Comparison of ENCODE assay signal across 22 cellular contexts in the genomic region with DNA sequence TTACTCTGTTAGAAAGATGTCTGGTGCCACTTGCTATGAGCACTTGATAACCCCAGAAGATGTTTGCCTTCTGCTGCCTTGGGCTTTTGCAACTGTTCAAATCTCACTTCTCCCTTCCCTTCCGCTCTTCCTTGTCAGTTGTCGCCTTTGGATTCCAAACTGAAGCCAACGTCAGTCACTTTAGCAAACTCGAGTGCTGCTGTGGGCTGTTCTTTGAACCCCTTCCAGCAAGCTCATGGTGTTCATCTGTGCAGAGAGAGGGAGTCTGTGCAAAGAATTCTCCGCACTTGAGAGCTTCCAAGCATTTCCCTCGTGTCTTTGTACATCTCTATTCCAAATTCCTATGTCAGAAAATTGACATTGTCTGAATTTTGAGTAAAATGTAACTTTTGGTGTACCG.
DNase-seq lines count a peak whose midpoint lies in the region; ATAC-seq and TF ChIP-seq lines count a peak whose summit lies in the region.
"Had no signal": no experiment of that assay in that cellular context is flagged by ENCODE, and none has a peak within 500 bp of the region (broad histone marks: within the 10 kb centered on the region; RNA-seq: fewer than 3 reads in every experiment).

No MANE protein-coding gene starts in this region.

- 25 to 35% methylated on average over 7 of the region's 7 CpGs for WGBS in heart right ventricle, 2 donors

- peak overlapping the region in 2 of 3 experiments; percentile 19 to 20 for H3K27ac Mint-ChIP-seq in nephron
- H3K27ac Mint-ChIP-seq in stimulated activated effector memory CD8-positive, alpha-beta T cell treated with anti-CD3 and anti-CD28 coated beads, Interleukin-12 subunit alpha, Interleukin-12 subunit beta, amount 100 ng/mL, for 72 hours, result no peak overlapping the region
- H3K27ac Mint-ChIP-seq: H9, HFFc6 had no signal

- H3K4me3 ChIP-seq in Karpas-422 (ENCODE audit: low read length) (no peak overlapping the region), OCI-LY1 (ENCODE audit: low read depth, low read length, poor library complexity, severe bottlenecking) (no peak overlapping the region), heart right ventricle (peak overlapping the region in 3 of 10 donors; percentile 7 to 21 (median 18))
- H3K4me3 ChIP-seq: A549 had no signal

- no peaks in the 10 kb centered on the region for H3K36me3 ChIP-seq in Karpas-422 (ENCODE audit: insufficient read depth, low read length)
- no peaks in the 10 kb centered on the region for H3K36me3 ChIP-seq in OCI-LY1 (ENCODE audit: insufficient read depth, low read length)
- no peaks in the 10 kb centered on the region for H3K36me3 ChIP-seq in heart right ventricle
- H3K36me3 ChIP-seq: BE2C had no signal

- no peaks in the 10 kb centered on the region for H3K36me3 Mint-ChIP-seq in nephron (ENCODE audit: low read depth)
- no peaks in the 10 kb centered on the region for H3K36me3 Mint-ChIP-seq in stimulated activated effector memory CD8-positive, alpha-beta T cell treated with anti-CD3 and anti-CD28 coated beads, Interleukin-12 subunit alpha, Interleukin-12 subunit beta, amount 100 ng/mL, for 72 hours

- H3K27me3 ChIP-seq in Karpas-422 (ENCODE audit: low read length), result no peaks in the 10 kb centered on the region
- no peaks in the 10 kb centered on the region for H3K27me3 ChIP-seq in OCI-LY1 (ENCODE audit: insufficient read depth, low read length)
- no peaks in the 10 kb centered on the region for H3K27me3 ChIP-seq in heart right ventricle
- H3K27me3 ChIP-seq: BE2C had no signal

- no peaks in the 10 kb centered on the region for H3K27me3 Mint-ChIP-seq in nephron (ENCODE audit: low read depth)

- ATAC-seq in heart right ventricle, result peak; percentile 52 to 96 (median 88)
- ATAC-seq in stimulated activated effector memory CD8-positive, alpha-beta T cell treated with anti-CD3 and anti-CD28 coated beads, Interleukin-12 subunit alpha, Interleukin-12 subunit beta, amount 100 ng/mL, for 72 hours, result no peak
- no peak for ATAC-seq in GM21737 (IDR thresholded peaks at IDR 0.05; ENCODE audit: unreplicated experiment)
- ATAC-seq in activated CD4-positive, CD25-positive, alpha-beta regulatory T cell treated with anti-CD3 and anti-CD28 coated beads, Interleukin-2, amount 50 U/mL, for 24 hours, result no peak
- ATAC-seq: A549 had no signal

- no peak for TF ChIP-seq CTCF in OCI-LY1 (IDR thresholded peaks at IDR 0.05; ENCODE audit: low read length)
- peak in 1 of 9 donors; percentile 27 for TF ChIP-seq CTCF in heart right ventricle (IDR thresholded peaks at IDR 0.05)
- no peak for TF ChIP-seq CTCF in nephron (IDR thresholded peaks at IDR 0.05; ENCODE audit: unreplicated experiment in 3 of 3)

- H3K9me3 ChIP-seq in Karpas-422 (ENCODE audit: low read length) (no peaks in the 10 kb centered on the region), OCI-LY1 (ENCODE audit: low read length) (peaks cover 3% of the 10 kb centered on the region), heart right ventricle (peaks cover 0 to 21% (median 4%) of the 10 kb centered on the region in 11 donors)
- H3K9me3 ChIP-seq: A549, BE2C had no signal

- H3K9ac ChIP-seq in Karpas-422 (ENCODE audit: low read length), result no peak overlapping the region
- H3K9ac ChIP-seq in OCI-LY1 (ENCODE audit: low read length), result no peak overlapping the region

- H3K9me3 Mint-ChIP-seq in nephron, result peaks cover 11% of the 10 kb centered on the region
- peaks cover 12% of the 10 kb centered on the region for H3K9me3 Mint-ChIP-seq in stimulated activated effector memory CD8-positive, alpha-beta T cell treated with anti-CD3 and anti-CD28 coated beads, Interleukin-12 subunit alpha, Interleukin-12 subunit beta, amount 100 ng/mL, for 72 hours

- no peaks in the 10 kb centered on the region for H3F3A ChIP-seq in OCI-LY1 (ENCODE audit: insufficient read depth, low read length)

- H3K79me2 ChIP-seq in Karpas-422 (ENCODE audit: low read length), result no peaks in the 10 kb centered on the region
- no peaks in the 10 kb centered on the region for H3K79me2 ChIP-seq in OCI-LY1 (ENCODE audit: insufficient read depth, low read length)

- H3K4me1 Mint-ChIP-seq in nephron, result peaks cover 6% of the 10 kb centered on the region
- H3K4me1 Mint-ChIP-seq in stimulated activated effector memory CD8-positive, alpha-beta T cell treated with anti-CD3 and anti-CD28 coated beads, Interleukin-12 subunit alpha, Interleukin-12 subunit beta, amount 100 ng/mL, for 72 hours, result no peaks in the 10 kb centered on the region

- H3K4me2 ChIP-seq in Karpas-422 (ENCODE audit: low read depth, low read length, poor library complexity, severe bottlenecking), result no peak overlapping the region
- H3K4me2 ChIP-seq in OCI-LY1 (ENCODE audit: low read length), result no peak overlapping the region
- H3K4me2 ChIP-seq: A549 had no signal

- H3K4me3 Mint-ChIP-seq in nephron, result no peak overlapping the region
- H3K4me3 Mint-ChIP-seq in stimulated activated effector memory CD8-positive, alpha-beta T cell treated with anti-CD3 and anti-CD28 coated beads, Interleukin-12 subunit alpha, Interleukin-12 subunit beta, amount 100 ng/mL, for 72 hours, result no peak overlapping the region
- H3K4me3 Mint-ChIP-seq: H9, HFFc6 had no signal

- H3K9me2 ChIP-seq in Karpas-422 (replicated peaks; ENCODE audit: insufficient read depth, low read length), result no peaks in the 10 kb centered on the region
- no peaks in the 10 kb centered on the region for H3K9me2 ChIP-seq in OCI-LY1 (ENCODE audit: low read depth, low read length)

- H4K20me1 ChIP-seq in Karpas-422 (ENCODE audit: insufficient read depth, low read depth, low read length) (no peaks in the 10 kb centered on the region), OCI-LY1 (ENCODE audit: insufficient read depth, low read length) (no peaks in the 10 kb centered on the region)

- intact Hi-C loops in heart right ventricle (cut with DNase I), result loop anchor here in 2 of 10 donors (5.0 to 10.0 kb wide), 2 partner anchors 80 to 88 kb away; no protein-coding TSS in a partner anchor
- intact Hi-C loops in posterior vena cava (cut with DNase I), result no loop called here

- H2AFZ ChIP-seq in Karpas-422 (ENCODE audit: low read length) (peak overlapping the region; percentile 70), OCI-LY1 (ENCODE audit: low read length) (0 out of 2 replicates have a peak overlapping the region, but pooled peaks have one; percentile 34)

- H3K4me1 ChIP-seq in Karpas-422 (ENCODE audit: low read length), result peaks cover 21% of the 10 kb centered on the region
- H3K4me1 ChIP-seq in OCI-LY1 (ENCODE audit: insufficient read depth, low read length, severe bottlenecking), result peaks cover 3% of the 10 kb centered on the region
- H3K4me1 ChIP-seq in heart right ventricle, result peaks cover 0 to 12% (median 0%) of the 10 kb centered on the region in 9 donors
- H3K4me1 ChIP-seq: A549, BE2C had no signal

- H3K27ac ChIP-seq in Karpas-422 (ENCODE audit: low read length), result no peak overlapping the region
- H3K27ac ChIP-seq in OCI-LY1 (ENCODE audit: low read depth, low read length, poor library complexity, severe bottlenecking), result no peak overlapping the region
- peak overlapping the region in 4 of 10 donors; percentile 26 to 54 (median 37) for H3K27ac ChIP-seq in heart right ventricle
- H3K27ac ChIP-seq: A549 had no signal

- DNase-seq in Karpas-422, result no peak
- peak in 1 of 2 donors; percentile 57 for DNase-seq in heart right ventricle
- DNase-seq in posterior vena cava (ENCODE audit: low spot score), result no peak
- no peak for DNase-seq in stimulated activated effector memory CD8-positive, alpha-beta T cell treated with anti-CD3 and anti-CD28 coated beads, Interleukin-12 subunit alpha, Interleukin-12 subunit beta, amount 100 ng/mL, for 72 hours (ENCODE audit: low spot score in 2 of 2)
- DNase-seq: BE2C, DMS79, H9, HFFc6, MM.1S, NCI-H1092, NCI-H1436, NCI-H187 treated with DMSO at 0.1 percent for 48 hours, NCI-H2107, NCI-H2227 treated with DMSO at 0.1 percent for 48 hours, NCI-H510A treated with DMSO at 0.1 percent for 48 hours, NCI-H82, SHP77 had no signal

Comparison
In these comparisons a context has a peak if more than half of its experiments do, and no peak if none do; other contexts are left out.
1. ATAC-seq: peak in heart right ventricle (8 of 8); none in stimulated activated effector memory CD8-positive, alpha-beta T cell treated with anti-CD3 and anti-CD28 coated beads, Interleukin-12 subunit alpha, Interleukin-12 subunit beta, amount 100 ng/mL, for 72 hours (single experiment), GM21737 (single experiment) and activated CD4-positive, CD25-positive, alpha-beta regulatory T cell treated with anti-CD3 and anti-CD28 coated beads, Interleukin-2, amount 50 U/mL, for 24 hours (0 of 2).